1 cellular context compared by ENCODE assay signal in genomic region chr7:1026721-1027151, GRCh38.
TF ChIP-seq lines count a peak whose summit lies in the region.

No MANE protein-coding gene starts in this region.

TF ChIP-seq in SK-N-SH treated with all-trans-retinoic acid at 6 μM for 48 hours, 23 proteins besides CTCF, POLR2A, EP300 and RAD21 (continued from another document):
- no peak for TF ChIP-seq GLIS3 (CRISPR knock-in tag; IDR thresholded peaks at IDR 0.05)
- no peak for TF ChIP-seq SNAI2 (CRISPR knock-in tag; IDR thresholded peaks at IDR 0.05)
